In the genomic region with DNA sequence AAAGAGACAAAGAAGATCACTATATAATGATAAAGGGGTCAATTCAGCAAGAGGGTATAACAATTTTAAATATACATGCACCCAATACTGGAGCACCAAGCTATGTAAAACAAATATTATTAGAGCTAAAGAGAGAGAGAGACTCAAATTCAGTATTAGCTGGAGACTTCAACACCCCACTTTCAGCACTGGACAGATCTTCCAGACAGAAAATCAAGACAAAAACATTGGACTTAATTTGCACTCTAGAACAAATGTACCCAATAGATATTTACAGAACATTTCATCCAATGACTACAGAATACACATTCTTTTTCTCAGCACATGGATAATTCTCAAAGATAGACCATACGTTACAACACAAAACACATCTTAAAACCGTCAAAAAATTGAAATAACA, we compare ENCODE assay signal across 28 cellular contexts.
"Had no signal": no experiment of that assay in that cellular context is flagged by ENCODE, and none has a peak within 500 bp of the region (broad histone marks: within the 10 kb centered on the region; RNA-seq: fewer than 3 reads in every experiment).

No MANE protein-coding gene starts in this region.

- H3K27me3 ChIP-seq: colonic mucosa, esophagus squamous epithelium, heart right ventricle had no signal

- DNase-seq: colonic mucosa; cortex of kidney; effector CD8-positive, alpha-beta T cell; effector memory CD8-positive, alpha-beta T cell; endodermal cell; erythroblast; esophagus squamous epithelium; foreskin fibroblast; foreskin melanocyte; gastrocnemius medialis; glutamatergic neuron; head of caudate nucleus; heart right ventricle; hippocampal formation; islet precursor cell; kidney; kidney glomerular epithelial cell; left colon; left ventricle myocardium inferior; lower lobe of right lung; mesenchymal stem cell; naive thymus-derived CD4-positive, alpha-beta T cell had no signal

- ATAC-seq: effector memory CD8-positive, alpha-beta T cell; esophagus mucosa; gastrocnemius medialis; heart right ventricle; left colon; left lobe of liver; lower lobe of right lung; naive thymus-derived CD4-positive, alpha-beta T cell had no signal

- H3K4me1 ChIP-seq: colonic mucosa, esophagus squamous epithelium, gastrocnemius medialis, heart right ventricle, left ventricle myocardium inferior, lower lobe of right lung had no signal

- H3K4me1 Mint-ChIP-seq: mesothelial cell of epicardium; naive thymus-derived CD4-positive, alpha-beta T cell had no signal

- H3K27ac Mint-ChIP-seq: dendritic cell treated with granulocyte-macrophage colony-stimulating factor and Interleukin-4, amounts not matched to agents 40 ng/mL and 50 ng/mL, for 4 days; effector memory CD8-positive, alpha-beta T cell; endodermal cell; mesothelial cell of epicardium; naive thymus-derived CD4-positive, alpha-beta T cell had no signal

- H3K36me3 ChIP-seq: colonic mucosa, esophagus squamous epithelium, gastrocnemius medialis, heart right ventricle, left ventricle myocardium inferior, lower lobe of right lung had no signal

- H3K27ac ChIP-seq: colonic mucosa, epithelial cell of prostate, esophagus squamous epithelium, gastrocnemius medialis, heart right ventricle, left ventricle myocardium inferior, lower lobe of right lung had no signal

- H3K9me3 ChIP-seq: colonic mucosa had no signal

- H3K4me3 ChIP-seq: colonic mucosa, esophagus squamous epithelium, gastrocnemius medialis, heart right ventricle, left ventricle myocardium inferior, lower lobe of right lung had no signal

- H3K4me3 Mint-ChIP-seq: dendritic cell treated with granulocyte-macrophage colony-stimulating factor and Interleukin-4, amounts not matched to agents 40 ng/mL and 50 ng/mL, for 4 days; effector memory CD8-positive, alpha-beta T cell; endodermal cell; mesothelial cell of epicardium; naive thymus-derived CD4-positive, alpha-beta T cell had no signal

- H3K27me3 Mint-ChIP-seq: dendritic cell treated with granulocyte-macrophage colony-stimulating factor and Interleukin-4, amounts not matched to agents 40 ng/mL and 50 ng/mL, for 4 days had no signal

- FAIRE-seq: endometrium, kidney had no signal
